ENCODE assay signal across 37 cellular contexts in the genomic region with DNA sequence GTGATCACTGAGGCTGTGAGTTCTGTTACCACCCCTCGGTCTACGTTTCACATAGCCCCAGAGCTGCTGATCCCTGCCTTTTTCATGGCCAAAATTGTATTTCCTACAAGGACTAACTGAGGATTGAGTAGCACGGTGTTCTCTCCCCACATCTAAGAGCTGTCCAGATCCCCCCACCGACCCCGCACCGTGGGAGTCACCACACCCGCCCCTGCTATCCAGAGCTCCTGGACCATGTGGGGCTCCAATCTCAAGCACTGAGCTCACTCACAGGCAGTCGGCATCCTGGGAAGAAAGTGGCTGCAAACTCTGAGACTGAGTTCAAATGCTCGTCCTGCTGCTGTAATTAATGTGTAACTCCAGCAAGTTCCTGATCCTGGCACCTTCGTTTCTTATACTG. TPM values are rescaled to one million over a fixed set of nuclear protein-coding genes. Genes with fewer than 3 reads are reported as not detected.
"Had no signal": no experiment of that assay in that cellular context is flagged by ENCODE, and none has a peak within 500 bp of the region (broad histone marks: within the 10 kb centered on the region; RNA-seq: fewer than 3 reads in every experiment).

No MANE protein-coding gene starts in this region.

- H3K4me3 Mint-ChIP-seq: activated B cell treated with CpG ODN at 0.5 μM for 24 hours; activated CD4-positive, alpha-beta memory T cell treated with anti-CD3 and anti-CD28 coated beads for 36 hours; activated CD4-positive, alpha-beta T cell treated with anti-CD3 and anti-CD28 coated beads, Interleukin-2, amount 10 ng/mL, durations not matched to agents 24 days and 14 days; activated CD8-positive, alpha-beta T cell treated with anti-CD3 and anti-CD28 coated beads for 36 hours; activated naive CD4-positive, alpha-beta T cell treated with anti-CD3 and anti-CD28 coated beads, Interleukin-2, amount 10 ng/mL, durations not matched to agents 7 days and 5 days; activated naive CD4-positive, alpha-beta T cell treated with anti-CD3 and anti-CD28 coated beads, Interleukin-2, amount 50 U/mL, for 24 hours; activated naive CD8-positive, alpha-beta T cell; activated naive CD8-positive, alpha-beta T cell treated with anti-CD3 and anti-CD28 coated beads, Interleukin-2, amount 10 ng/mL, durations not matched to agents 7 days and 5 days; activated naive CD8-positive, alpha-beta T cell treated with anti-CD3 and anti-CD28 coated beads, Interleukin-2, amount 50 U/mL, for 24 hours; activated T-cell treated with anti-CD3 and anti-CD28 coated beads, Interleukin-2, amount 50 U/mL, for 4 hours; activated T-cell treated with anti-CD3 and anti-CD28 coated beads, Interleukin-2, amount 50 U/mL, for 72 hours; activated T-helper 1 cell treated with anti-CD3 and anti-CD28 coated beads, Interleukin-12 subunit alpha, Interleukin-12 subunit beta, Interleukin-2, Interleukin-4 antibody, amounts not matched to agents 30 ng/mL and 10 ng/mL and 1 ng/mL, durations not matched to agents 14 hours and 24 hours and 36 hours; activated T-helper 17 cell treated with anti-CD3 and anti-CD28 coated beads, Interleukin-2, amount 50 U/mL, for 72 hours; brain; T-helper 1 cell treated with Interleukin-12 subunit alpha and Interleukin-12 subunit beta and Interleukin-4 antibody, amounts not matched to agents 30 μg/mL and 1 μg/mL, for 36 hours; T-helper 2 cell treated with Interferon-gamma antibody and Interleukin-4, amounts not matched to agents 5 μg/mL and 100 μg/mL, for 36 hours had no signal

- H3K9me3 Mint-ChIP-seq: activated B cell treated with CpG ODN at 0.5 μM for 24 hours; activated CD4-positive, alpha-beta memory T cell treated with anti-CD3 and anti-CD28 coated beads for 36 hours; activated CD4-positive, alpha-beta T cell treated with anti-CD3 and anti-CD28 coated beads, Interleukin-2, amount 10 ng/mL, durations not matched to agents 24 days and 14 days; activated CD8-positive, alpha-beta T cell treated with anti-CD3 and anti-CD28 coated beads for 36 hours; activated naive CD4-positive, alpha-beta T cell treated with anti-CD3 and anti-CD28 coated beads, Interleukin-2, amount 10 ng/mL, durations not matched to agents 7 days and 5 days; activated naive CD4-positive, alpha-beta T cell treated with anti-CD3 and anti-CD28 coated beads, Interleukin-2, amount 50 U/mL, for 24 hours; activated naive CD8-positive, alpha-beta T cell treated with anti-CD3 and anti-CD28 coated beads, Interleukin-2, amount 10 ng/mL, durations not matched to agents 7 days and 5 days; activated naive CD8-positive, alpha-beta T cell treated with anti-CD3 and anti-CD28 coated beads, Interleukin-2, amount 50 U/mL, for 24 hours; activated T-cell treated with anti-CD3 and anti-CD28 coated beads, Interleukin-2, amount 50 U/mL, for 4 hours; activated T-cell treated with anti-CD3 and anti-CD28 coated beads, Interleukin-2, amount 50 U/mL, for 72 hours; activated T-helper 1 cell treated with anti-CD3 and anti-CD28 coated beads, Interleukin-12 subunit alpha, Interleukin-12 subunit beta, Interleukin-2, Interleukin-4 antibody, amounts not matched to agents 30 ng/mL and 10 ng/mL and 1 ng/mL, durations not matched to agents 14 hours and 24 hours and 36 hours; activated T-helper 17 cell treated with anti-CD3 and anti-CD28 coated beads, Interleukin-2, amount 50 U/mL, for 72 hours; T-helper 1 cell treated with Interleukin-12 subunit alpha and Interleukin-12 subunit beta and Interleukin-4 antibody, amounts not matched to agents 30 μg/mL and 1 μg/mL, for 36 hours; T-helper 2 cell treated with Interferon-gamma antibody and Interleukin-4, amounts not matched to agents 5 μg/mL and 100 μg/mL, for 36 hours had no signal

- H3K36me3 Mint-ChIP-seq: activated CD4-positive, alpha-beta memory T cell treated with anti-CD3 and anti-CD28 coated beads for 36 hours; activated naive CD4-positive, alpha-beta T cell treated with anti-CD3 and anti-CD28 coated beads, Interleukin-2, amount 10 ng/mL, durations not matched to agents 7 days and 5 days; activated naive CD4-positive, alpha-beta T cell treated with anti-CD3 and anti-CD28 coated beads, Interleukin-2, amount 50 U/mL, for 24 hours; activated naive CD8-positive, alpha-beta T cell; activated naive CD8-positive, alpha-beta T cell treated with anti-CD3 and anti-CD28 coated beads, Interleukin-2, amount 10 ng/mL, durations not matched to agents 7 days and 5 days; brain had no signal

- H3K9me3 ChIP-seq: ascending aorta had no signal

- H3K4me1 ChIP-seq: ascending aorta had no signal

- ATAC-seq: activated CD8-positive, alpha-beta T cell treated with anti-CD3 and anti-CD28 coated beads for 36 hours; activated naive CD8-positive, alpha-beta T cell treated with anti-CD3 and anti-CD28 coated beads, Interleukin-2, amount 50 U/mL, for 24 hours; activated T-cell treated with anti-CD3 and anti-CD28 coated beads, Interleukin-2, amount 50 U/mL, for 4 hours; activated T-cell treated with anti-CD3 and anti-CD28 coated beads, Interleukin-2, amount 50 U/mL, for 72 hours; activated T-helper 17 cell treated with anti-CD3 and anti-CD28 coated beads, Interleukin-2, amount 50 U/mL, for 72 hours had no signal

- H3K4me3 ChIP-seq: ascending aorta, cardiac muscle cell had no signal

- DNase-seq: activated B cell treated with CpG ODN at 0.5 μM for 24 hours; activated CD4-positive, alpha-beta memory T cell treated with anti-CD3 and anti-CD28 coated beads for 36 hours; activated CD4-positive, alpha-beta T cell treated with anti-CD3 and anti-CD28 coated beads for 4 hours; activated CD4-positive, alpha-beta T cell treated with anti-CD3 and anti-CD28 coated beads, Interleukin-2, amount 10 ng/mL, durations not matched to agents 24 days and 14 days; activated CD4-positive, alpha-beta T cell treated with anti-CD3 and anti-CD28 coated beads, Interleukin-2, amount 50 U/mL, for 1 hour; activated CD4-positive, alpha-beta T cell treated with anti-CD3 and anti-CD28 coated beads, Interleukin-2, amount 50 U/mL, for 4 hours; activated CD4-positive, CD25-positive, alpha-beta regulatory T cell treated with anti-CD3 and anti-CD28 coated beads, Interleukin-2, amount 50 U/mL, for 72 hours; activated CD8-positive, alpha-beta memory T cell treated with anti-CD3 and anti-CD28 coated beads, Interleukin-2, amount 50 U/mL, for 4 hours; activated CD8-positive, alpha-beta T cell treated with anti-CD3 and anti-CD28 coated beads for 36 hours; activated effector memory CD4-positive, alpha-beta T cell treated with anti-CD3 and anti-CD28 coated beads, Interleukin-2, amount 50 U/mL, for 16 hours; activated gamma-delta T cell treated with Interleukin-2 at 50 U/mL for 16 hours; activated naive CD4-positive, alpha-beta T cell treated with anti-CD3 and anti-CD28 coated beads, Interleukin-2, amount 10 ng/mL, durations not matched to agents 7 days and 5 days; activated naive CD4-positive, alpha-beta T cell treated with Interleukin-2 at 50 U/mL for 16 hours; activated naive CD8-positive, alpha-beta T cell treated with anti-CD3 and anti-CD28 coated beads, Interleukin-2, amount 10 ng/mL, durations not matched to agents 7 days and 5 days; activated naive CD8-positive, alpha-beta T cell treated with anti-CD3 and anti-CD28 coated beads, Interleukin-2, amount 50 U/mL, for 24 hours; activated T-cell treated with anti-CD3 and anti-CD28 coated beads for 4 hours; activated T-cell treated with anti-CD3 and anti-CD28 coated beads, Interleukin-2, amount 50 U/mL, for 1 hour; activated T-cell treated with anti-CD3 and anti-CD28 coated beads, Interleukin-2, amount 50 U/mL, for 4 hours; activated T-cell treated with anti-CD3 and anti-CD28 coated beads, Interleukin-2, amount 50 U/mL, for 72 hours; amygdala; anterior cingulate cortex; central memory CD4-positive, alpha-beta T cell; T-helper 1 cell; T-helper 2 cell; T-helper 9 cell had no signal

- H3K36me3 ChIP-seq: ascending aorta, cardiac muscle cell had no signal

- H3K27ac Mint-ChIP-seq: activated B cell treated with CpG ODN at 0.5 μM for 24 hours; activated CD4-positive, alpha-beta memory T cell treated with anti-CD3 and anti-CD28 coated beads for 36 hours; activated CD4-positive, alpha-beta T cell treated with anti-CD3 and anti-CD28 coated beads, Interleukin-2, amount 10 ng/mL, durations not matched to agents 24 days and 14 days; activated CD8-positive, alpha-beta T cell treated with anti-CD3 and anti-CD28 coated beads for 36 hours; activated naive CD4-positive, alpha-beta T cell treated with anti-CD3 and anti-CD28 coated beads, Interleukin-2, amount 10 ng/mL, durations not matched to agents 7 days and 5 days; activated naive CD4-positive, alpha-beta T cell treated with anti-CD3 and anti-CD28 coated beads, Interleukin-2, amount 50 U/mL, for 24 hours; activated naive CD8-positive, alpha-beta T cell; activated naive CD8-positive, alpha-beta T cell treated with anti-CD3 and anti-CD28 coated beads, Interleukin-2, amount 10 ng/mL, durations not matched to agents 7 days and 5 days; activated naive CD8-positive, alpha-beta T cell treated with anti-CD3 and anti-CD28 coated beads, Interleukin-2, amount 50 U/mL, for 24 hours; activated T-cell treated with anti-CD3 and anti-CD28 coated beads, Interleukin-2, amount 50 U/mL, for 72 hours; activated T-helper 1 cell treated with anti-CD3 and anti-CD28 coated beads, Interleukin-12 subunit alpha, Interleukin-12 subunit beta, Interleukin-2, Interleukin-4 antibody, amounts not matched to agents 30 ng/mL and 10 ng/mL and 1 ng/mL, durations not matched to agents 14 hours and 24 hours and 36 hours; activated T-helper 17 cell treated with anti-CD3 and anti-CD28 coated beads, Interleukin-2, amount 50 U/mL, for 72 hours; brain; T-helper 1 cell treated with Interleukin-12 subunit alpha and Interleukin-12 subunit beta and Interleukin-4 antibody, amounts not matched to agents 30 μg/mL and 1 μg/mL, for 36 hours; T-helper 2 cell treated with Interferon-gamma antibody and Interleukin-4, amounts not matched to agents 5 μg/mL and 100 μg/mL, for 36 hours had no signal

- H3K27ac ChIP-seq: ascending aorta, cardiac muscle cell, VCaP had no signal

RNA-seq across cellular contexts. Expression of gene SIX2, which starts 9.7 kb away (rescaled TPM):
- total RNA-seq: activated B cell treated with CpG ODN at 0.5 μM for 24 hours; activated CD4-positive, alpha-beta memory T cell treated with anti-CD3 and anti-CD28 coated beads for 36 hours; activated CD4-positive, alpha-beta T cell treated with anti-CD3 and anti-CD28 coated beads, Interleukin-2, amount 10 ng/mL, durations not matched to agents 24 days and 14 days; activated CD8-positive, alpha-beta memory T cell treated with anti-CD3 and anti-CD28 coated beads for 36 hours; activated CD8-positive, alpha-beta T cell treated with anti-CD3 and anti-CD28 coated beads for 36 hours; activated naive CD8-positive, alpha-beta T cell treated with anti-CD3 and anti-CD28 coated beads, Interleukin-2, amount 10 ng/mL, durations not matched to agents 7 days and 5 days; activated T-cell treated with anti-CD3 and anti-CD28 coated beads, Interleukin-2, amount 50 U/mL, for 4 hours; activated T-helper 1 cell treated with anti-CD3 and anti-CD28 coated beads, Interleukin-12 subunit alpha, Interleukin-12 subunit beta, Interleukin-2, Interleukin-4 antibody, amounts not matched to agents 30 ng/mL and 10 ng/mL and 1 ng/mL, durations not matched to agents 14 hours and 24 hours and 36 hours; activated T-helper 17 cell treated with anti-CD3 and anti-CD28 coated beads, Interleukin-2, amount 50 U/mL, for 72 hours had no signal

RNA-seq across cellular contexts. Expression of gene SIX3, which starts 58.0 kb away (rescaled TPM):
- total RNA-seq: activated B cell treated with CpG ODN at 0.5 μM for 24 hours; activated CD4-positive, alpha-beta memory T cell treated with anti-CD3 and anti-CD28 coated beads for 36 hours; activated CD4-positive, alpha-beta T cell treated with anti-CD3 and anti-CD28 coated beads, Interleukin-2, amount 10 ng/mL, durations not matched to agents 24 days and 14 days; activated CD8-positive, alpha-beta T cell treated with anti-CD3 and anti-CD28 coated beads for 36 hours; activated naive CD8-positive, alpha-beta T cell treated with anti-CD3 and anti-CD28 coated beads, Interleukin-2, amount 10 ng/mL, durations not matched to agents 7 days and 5 days; activated T-cell treated with anti-CD3 and anti-CD28 coated beads, Interleukin-2, amount 50 U/mL, for 72 hours; activated T-helper 1 cell treated with anti-CD3 and anti-CD28 coated beads, Interleukin-12 subunit alpha, Interleukin-12 subunit beta, Interleukin-2, Interleukin-4 antibody, amounts not matched to agents 30 ng/mL and 10 ng/mL and 1 ng/mL, durations not matched to agents 14 hours and 24 hours and 36 hours; activated T-helper 17 cell treated with anti-CD3 and anti-CD28 coated beads, Interleukin-2, amount 50 U/mL, for 72 hours; ascending aorta; bronchial epithelial cell; cardiac muscle cell had no signal
- polyA plus RNA-seq: cardiac muscle cell had no signal
